Comparison of ENCODE assay signal across 13 cellular contexts in the genomic region with DNA sequence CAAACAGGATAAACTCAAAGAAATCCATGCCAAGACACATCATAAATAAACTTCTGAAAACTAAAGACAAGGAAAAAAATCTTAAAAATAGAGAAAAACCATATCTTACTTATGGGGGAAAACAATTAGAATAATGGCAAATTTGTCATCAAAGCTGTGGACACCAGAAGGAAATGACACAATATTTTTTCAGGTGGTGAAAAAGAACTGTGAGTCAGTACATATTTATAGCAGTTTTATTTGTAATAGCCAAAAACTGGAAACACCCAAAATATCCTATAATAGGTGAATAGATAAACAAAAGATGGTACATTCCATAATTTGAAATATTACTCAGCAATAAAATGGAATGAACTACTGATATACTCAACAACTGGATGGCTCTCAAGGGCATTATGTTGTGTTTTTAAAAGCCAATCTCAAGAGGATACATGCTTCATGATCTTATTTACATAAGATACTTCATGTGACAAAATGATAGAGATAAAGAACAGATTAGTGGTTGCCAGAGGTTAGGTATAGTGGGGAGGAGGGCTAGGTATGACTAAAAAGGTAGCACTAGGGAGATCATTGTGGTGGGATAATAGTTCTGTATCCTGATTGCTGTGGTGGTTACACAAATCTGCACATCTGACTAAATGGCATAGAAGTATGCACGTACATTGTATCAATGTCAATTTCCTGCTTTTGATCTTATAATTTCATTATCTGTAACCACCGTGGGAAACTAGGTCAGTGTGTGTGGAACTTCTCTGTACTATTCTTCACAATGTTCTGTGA.
"Had no signal": no experiment of that assay in that cellular context is flagged by ENCODE, and none has a peak within 500 bp of the region (broad histone marks: within the 10 kb centered on the region; RNA-seq: fewer than 3 reads in every experiment).

No MANE protein-coding gene starts in this region.

- H3K4me1 Mint-ChIP-seq: activated CD4-positive, alpha-beta T cell treated with anti-CD3 and anti-CD28 coated beads, Interleukin-2, amount 10 ng/mL, durations not matched to agents 24 days and 14 days; neural crest cell had no signal

- H3K79me2 ChIP-seq: hepatocyte had no signal

- H3K9me3 ChIP-seq: colonic mucosa, thyroid gland had no signal

- ATAC-seq: activated CD8-positive, alpha-beta memory T cell treated with anti-CD3 and anti-CD28 coated beads, Interleukin-2, amount 10 ng/mL, durations not matched to agents 7 days and 5 days; left ventricle myocardium superior had no signal

- H3K4me2 ChIP-seq: hepatocyte had no signal

- H3K27ac Mint-ChIP-seq: activated CD4-positive, alpha-beta T cell treated with anti-CD3 and anti-CD28 coated beads, Interleukin-2, amount 10 ng/mL, durations not matched to agents 24 days and 14 days; activated CD8-positive, alpha-beta memory T cell treated with anti-CD3 and anti-CD28 coated beads, Interleukin-2, amount 10 ng/mL, durations not matched to agents 7 days and 5 days had no signal

- H3K27me3 Mint-ChIP-seq: activated CD4-positive, alpha-beta T cell treated with anti-CD3 and anti-CD28 coated beads, Interleukin-2, amount 10 ng/mL, durations not matched to agents 24 days and 14 days; activated CD8-positive, alpha-beta memory T cell treated with anti-CD3 and anti-CD28 coated beads, Interleukin-2, amount 10 ng/mL, durations not matched to agents 7 days and 5 days had no signal

- H2AFZ ChIP-seq: hepatocyte had no signal

- H3K4me1 ChIP-seq: colonic mucosa, thyroid gland had no signal

- H3K27ac ChIP-seq: cardiac muscle cell, colonic mucosa, epithelial cell of prostate, hepatocyte, thyroid gland, VCaP had no signal

- DNase-seq: activated CD4-positive, alpha-beta T cell treated with anti-CD3 and anti-CD28 coated beads, Interleukin-2, amount 10 ng/mL, durations not matched to agents 24 days and 14 days; activated CD8-positive, alpha-beta memory T cell treated with anti-CD3 and anti-CD28 coated beads, Interleukin-2, amount 10 ng/mL, durations not matched to agents 7 days and 5 days; activated naive CD4-positive, alpha-beta T cell; colonic mucosa; effector CD8-positive, alpha-beta T cell; left ventricle myocardium superior; stimulated activated CD4-positive, alpha-beta T cell treated with anti-CD3 and anti-CD28 coated beads, Interleukin-12 subunit alpha, Interleukin-12 subunit beta, amount 100 ng/mL, for 4 hours; thyroid gland had no signal

- H3K4me3 ChIP-seq: cardiac muscle cell, colonic mucosa, hepatocyte, thyroid gland had no signal

- H3K36me3 ChIP-seq: cardiac muscle cell, colonic mucosa, thyroid gland had no signal

- H3K4me3 Mint-ChIP-seq: activated CD4-positive, alpha-beta T cell treated with anti-CD3 and anti-CD28 coated beads, Interleukin-2, amount 10 ng/mL, durations not matched to agents 24 days and 14 days; activated CD8-positive, alpha-beta memory T cell treated with anti-CD3 and anti-CD28 coated beads, Interleukin-2, amount 10 ng/mL, durations not matched to agents 7 days and 5 days; neural crest cell had no signal

- H3K27me3 ChIP-seq: cardiac muscle cell, colonic mucosa, hepatocyte, thyroid gland had no signal
